In genomic region chr3:39809181-39809994, GRCh38 we compare ENCODE assay signal across 8 cellular contexts. TPM values are rescaled to one million over a fixed set of nuclear protein-coding genes. Genes with fewer than 3 reads are reported as not detected.
DNase-seq lines count a peak whose midpoint lies in the region; ATAC-seq and TF ChIP-seq lines count a peak whose summit lies in the region.

MYRIP (plus strand) TSS chr3:39809609; CDS start chr3:39900817, 91,208 bp downstream.

- TF ChIP-seq CTCF in GM20000 (IDR thresholded peaks at IDR 0.05; ENCODE audit: extremely low read depth, missing control alignments) (no peak), dorsolateral prefrontal cortex (IDR thresholded peaks at IDR 0.05 in 54 of 56, conservative IDR thresholded peaks at IDR 0.05 in 2 of 56; ENCODE audit: low read depth in 1 of 56, partially characterized antibody in 56 of 56) (peak in 20 of 56 donors; percentile 6 to 46 (median 22)), testis (IDR thresholded peaks at IDR 0.05) (no peak)

- H3K9me3 Mint-ChIP-seq in memory B cell: peaks cover 1% of the 10 kb centered on the region

- peaks cover 30% of the 10 kb centered on the region for H3K27me3 Mint-ChIP-seq in memory B cell

- peak within 1 kb of the TSS; percentile 15 for H3K27ac Mint-ChIP-seq in memory B cell

- intact Hi-C loops in dorsolateral prefrontal cortex (cut with DNase I): loop anchor here in 1 of 2 donors (5.0 kb wide), 1 partner anchor 267 kb away; no protein-coding TSS in a partner anchor
- intact Hi-C loops in testis (cut with DNase I; ENCODE audit: low total_unique reads): no loop called here

- no peaks in the 10 kb centered on the region for H3K36me3 Mint-ChIP-seq in memory B cell

- peak within 1 kb of the TSS; percentile 83 for H3K4me3 Mint-ChIP-seq in memory B cell

- H3K4me3 ChIP-seq in dorsolateral prefrontal cortex: peak within 1 kb of the TSS; percentile 59 to 93 (median 78)
- peak within 1 kb of the TSS; percentile 59 to 69 for H3K4me3 ChIP-seq in testis

- no peaks in the 10 kb centered on the region for H3K36me3 ChIP-seq in testis (ENCODE audit: low read depth, missing control alignments)

- H3K9me3 ChIP-seq in testis: no peaks in the 10 kb centered on the region

- H3K4me1 ChIP-seq in testis: peaks cover 4% of the 10 kb centered on the region

- H3K27me3 ChIP-seq in dorsolateral prefrontal cortex (peaks cover 0 to 3% (median 0%) of the 10 kb centered on the region in 45 donors), testis (no peaks in the 10 kb centered on the region)

- H3K27ac ChIP-seq in dorsolateral prefrontal cortex: peak within 1 kb of the TSS in 58 of 59 donors; percentile 33 to 94 (median 82)
- no peak within 1 kb of the TSS for H3K27ac ChIP-seq in testis

- ATAC-seq in memory B cell (ENCODE audit: low read depth): peak; percentile 68

- TF ChIP-seq POLR2A in testis (IDR thresholded peaks at IDR 0.05): no peak

- peak; percentile 9 for DNase-seq in Daoy (ENCODE audit: low read depth)
- DNase-seq in GM20000 (ENCODE audit: low spot score): peak; percentile 83
- DNase-seq in HT-29 (ENCODE audit: low spot score): peak; percentile 48
- peak; percentile 76 for DNase-seq in RKO (ENCODE audit: low spot score)
- peak; percentile 41 to 83 (median 65) for DNase-seq in dorsolateral prefrontal cortex
- DNase-seq in memory B cell (ENCODE audit: low spot score in 2 of 2): no peak
- peak; percentile 75 for DNase-seq in testis
- no peak for DNase-seq in inferior parietal cortex (ENCODE audit: extremely low spot score)

- WGBS in testis, 2 donors: 1 to 3% methylated on average over 6 to 59 of the region's 103 CpGs

- peaks cover 21% of the 10 kb centered on the region for H3K4me1 Mint-ChIP-seq in memory B cell

RNA-seq across cellular contexts. Expression of gene MYRIP, which starts in this region (rescaled TPM):
- total RNA-seq in Daoy (2014; rRNA removed; shearing (Covaris generic)): not detected in 2 replicates
- 0.03 and 0.08 TPM in 2 replicates for total RNA-seq in HT-29 (2014; rRNA removed; shearing (Covaris generic))
- total RNA-seq in dorsolateral prefrontal cortex (10 to 100 TPM; 23.2 to 68.4 (median 47.6) TPM), testis (1 to 10 TPM; 4.8 to 5.8 TPM)
- polyA plus RNA-seq in testis (ENCODE audit: insufficient read depth, low read depth, low replicate concordance): 2.4 TPM

Comparison
In these comparisons a context has a peak if more than half of its experiments do, and no peak if none do; other contexts are left out.
1. Peak in DNase-seq in Daoy; RNA of the gene not detected or under 1 TPM.
2. Peak in DNase-seq in HT-29; RNA of the gene not detected or under 1 TPM.
3. DNase-seq: peak in GM20000 (single experiment), RKO (single experiment), dorsolateral prefrontal cortex (10 of 10) and testis (single experiment); none in memory B cell (0 of 2) and inferior parietal cortex (single experiment).
4. H3K27ac ChIP-seq: peak in dorsolateral prefrontal cortex (58 of 59); none in testis (0 of 2).